Comparison of ENCODE assay signal across 1 cellular context in the genomic region with DNA sequence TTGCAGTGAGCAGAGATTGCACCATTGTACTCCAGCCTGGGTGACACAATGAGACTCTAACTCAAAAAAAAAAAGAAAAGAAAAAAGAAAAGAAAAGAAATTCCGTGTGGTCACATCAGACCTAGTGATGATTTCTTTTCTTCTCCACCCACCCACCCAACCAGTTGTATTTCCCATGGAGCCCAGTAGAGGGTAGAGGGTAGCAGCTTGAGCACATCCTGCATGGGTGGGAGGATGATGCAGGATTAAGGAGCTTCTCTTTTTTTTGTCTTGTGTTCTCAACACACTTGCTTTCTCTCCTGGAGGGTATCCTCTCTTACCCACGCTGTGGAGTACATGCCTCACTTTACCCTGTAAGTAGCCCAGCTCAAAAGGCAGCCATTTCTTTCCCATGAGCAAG.
TF ChIP-seq lines count a peak whose summit lies in the region.

No MANE protein-coding gene starts in this region.

TF ChIP-seq in WTC11, 78 proteins besides CTCF, POLR2A, EP300 and RAD21:
- TF ChIP-seq, protein P1, sequence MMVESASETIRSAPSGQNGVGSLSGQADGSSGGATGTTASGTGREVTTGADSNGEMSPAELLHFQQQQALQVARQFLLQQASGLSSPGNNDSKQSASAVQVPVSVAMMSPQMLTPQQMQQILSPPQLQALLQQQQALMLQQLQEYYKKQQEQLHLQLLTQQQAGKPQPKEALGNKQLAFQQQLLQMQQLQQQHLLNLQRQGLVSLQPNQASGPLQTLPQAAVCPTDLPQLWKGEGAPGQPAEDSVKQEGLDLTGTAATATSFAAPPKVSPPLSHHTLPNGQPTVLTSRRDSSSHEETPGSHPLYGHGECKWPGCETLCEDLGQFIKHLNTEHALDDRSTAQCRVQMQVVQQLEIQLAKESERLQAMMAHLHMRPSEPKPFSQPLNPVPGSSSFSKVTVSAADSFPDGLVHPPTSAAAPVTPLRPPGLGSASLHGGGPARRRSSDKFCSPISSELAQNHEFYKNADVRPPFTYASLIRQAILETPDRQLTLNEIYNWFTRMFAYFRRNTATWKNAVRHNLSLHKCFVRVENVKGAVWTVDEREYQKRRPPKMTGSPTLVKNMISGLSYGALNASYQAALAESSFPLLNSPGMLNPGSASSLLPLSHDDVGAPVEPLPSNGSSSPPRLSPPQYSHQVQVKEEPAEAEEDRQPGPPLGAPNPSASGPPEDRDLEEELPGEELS (CRISPR knock-in tag; IDR thresholded peaks at IDR 0.05) = no peak
- TF ChIP-seq, protein P2, sequence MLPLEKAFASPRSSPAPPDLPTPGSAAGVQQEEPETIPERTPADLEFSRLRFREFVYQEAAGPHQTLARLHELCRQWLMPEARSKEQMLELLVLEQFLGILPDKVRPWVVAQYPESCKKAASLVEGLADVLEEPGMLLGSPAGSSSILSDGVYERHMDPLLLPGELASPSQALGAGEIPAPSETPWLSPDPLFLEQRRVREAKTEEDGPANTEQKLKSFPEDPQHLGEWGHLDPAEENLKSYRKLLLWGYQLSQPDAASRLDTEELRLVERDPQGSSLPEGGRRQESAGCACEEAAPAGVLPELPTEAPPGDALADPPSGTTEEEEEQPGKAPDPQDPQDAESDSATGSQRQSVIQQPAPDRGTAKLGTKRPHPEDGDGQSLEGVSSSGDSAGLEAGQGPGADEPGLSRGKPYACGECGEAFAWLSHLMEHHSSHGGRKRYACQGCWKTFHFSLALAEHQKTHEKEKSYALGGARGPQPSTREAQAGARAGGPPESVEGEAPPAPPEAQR (CRISPR knock-in tag; IDR thresholded peaks at IDR 0.05) = no peak
- no peak for TF ChIP-seq SMAD3 (CRISPR knock-in tag; IDR thresholded peaks at IDR 0.05; ENCODE audit: borderline replicate concordance)
- TF ChIP-seq, protein P3, sequence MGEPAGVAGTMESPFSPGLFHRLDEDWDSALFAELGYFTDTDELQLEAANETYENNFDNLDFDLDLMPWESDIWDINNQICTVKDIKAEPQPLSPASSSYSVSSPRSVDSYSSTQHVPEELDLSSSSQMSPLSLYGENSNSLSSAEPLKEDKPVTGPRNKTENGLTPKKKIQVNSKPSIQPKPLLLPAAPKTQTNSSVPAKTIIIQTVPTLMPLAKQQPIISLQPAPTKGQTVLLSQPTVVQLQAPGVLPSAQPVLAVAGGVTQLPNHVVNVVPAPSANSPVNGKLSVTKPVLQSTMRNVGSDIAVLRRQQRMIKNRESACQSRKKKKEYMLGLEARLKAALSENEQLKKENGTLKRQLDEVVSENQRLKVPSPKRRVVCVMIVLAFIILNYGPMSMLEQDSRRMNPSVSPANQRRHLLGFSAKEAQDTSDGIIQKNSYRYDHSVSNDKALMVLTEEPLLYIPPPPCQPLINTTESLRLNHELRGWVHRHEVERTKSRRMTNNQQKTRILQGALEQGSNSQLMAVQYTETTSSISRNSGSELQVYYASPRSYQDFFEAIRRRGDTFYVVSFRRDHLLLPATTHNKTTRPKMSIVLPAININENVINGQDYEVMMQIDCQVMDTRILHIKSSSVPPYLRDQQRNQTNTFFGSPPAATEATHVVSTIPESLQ (CRISPR knock-in tag; IDR thresholded peaks at IDR 0.05) = no peak
- TF ChIP-seq, protein P4, sequence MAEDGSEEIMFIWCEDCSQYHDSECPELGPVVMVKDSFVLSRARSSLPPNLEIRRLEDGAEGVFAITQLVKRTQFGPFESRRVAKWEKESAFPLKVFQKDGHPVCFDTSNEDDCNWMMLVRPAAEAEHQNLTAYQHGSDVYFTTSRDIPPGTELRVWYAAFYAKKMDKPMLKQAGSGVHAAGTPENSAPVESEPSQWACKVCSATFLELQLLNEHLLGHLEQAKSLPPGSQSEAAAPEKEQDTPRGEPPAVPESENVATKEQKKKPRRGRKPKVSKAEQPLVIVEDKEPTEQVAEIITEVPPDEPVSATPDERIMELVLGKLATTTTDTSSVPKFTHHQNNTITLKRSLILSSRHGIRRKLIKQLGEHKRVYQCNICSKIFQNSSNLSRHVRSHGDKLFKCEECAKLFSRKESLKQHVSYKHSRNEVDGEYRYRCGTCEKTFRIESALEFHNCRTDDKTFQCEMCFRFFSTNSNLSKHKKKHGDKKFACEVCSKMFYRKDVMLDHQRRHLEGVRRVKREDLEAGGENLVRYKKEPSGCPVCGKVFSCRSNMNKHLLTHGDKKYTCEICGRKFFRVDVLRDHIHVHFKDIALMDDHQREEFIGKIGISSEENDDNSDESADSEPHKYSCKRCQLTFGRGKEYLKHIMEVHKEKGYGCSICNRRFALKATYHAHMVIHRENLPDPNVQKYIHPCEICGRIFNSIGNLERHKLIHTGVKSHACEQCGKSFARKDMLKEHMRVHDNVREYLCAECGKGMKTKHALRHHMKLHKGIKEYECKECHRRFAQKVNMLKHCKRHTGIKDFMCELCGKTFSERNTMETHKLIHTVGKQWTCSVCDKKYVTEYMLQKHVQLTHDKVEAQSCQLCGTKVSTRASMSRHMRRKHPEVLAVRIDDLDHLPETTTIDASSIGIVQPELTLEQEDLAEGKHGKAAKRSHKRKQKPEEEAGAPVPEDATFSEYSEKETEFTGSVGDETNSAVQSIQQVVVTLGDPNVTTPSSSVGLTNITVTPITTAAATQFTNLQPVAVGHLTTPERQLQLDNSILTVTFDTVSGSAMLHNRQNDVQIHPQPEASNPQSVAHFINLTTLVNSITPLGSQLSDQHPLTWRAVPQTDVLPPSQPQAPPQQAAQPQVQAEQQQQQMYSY (CRISPR knock-in tag; IDR thresholded peaks at IDR 0.05) = no peak
- TF ChIP-seq, protein P5, sequence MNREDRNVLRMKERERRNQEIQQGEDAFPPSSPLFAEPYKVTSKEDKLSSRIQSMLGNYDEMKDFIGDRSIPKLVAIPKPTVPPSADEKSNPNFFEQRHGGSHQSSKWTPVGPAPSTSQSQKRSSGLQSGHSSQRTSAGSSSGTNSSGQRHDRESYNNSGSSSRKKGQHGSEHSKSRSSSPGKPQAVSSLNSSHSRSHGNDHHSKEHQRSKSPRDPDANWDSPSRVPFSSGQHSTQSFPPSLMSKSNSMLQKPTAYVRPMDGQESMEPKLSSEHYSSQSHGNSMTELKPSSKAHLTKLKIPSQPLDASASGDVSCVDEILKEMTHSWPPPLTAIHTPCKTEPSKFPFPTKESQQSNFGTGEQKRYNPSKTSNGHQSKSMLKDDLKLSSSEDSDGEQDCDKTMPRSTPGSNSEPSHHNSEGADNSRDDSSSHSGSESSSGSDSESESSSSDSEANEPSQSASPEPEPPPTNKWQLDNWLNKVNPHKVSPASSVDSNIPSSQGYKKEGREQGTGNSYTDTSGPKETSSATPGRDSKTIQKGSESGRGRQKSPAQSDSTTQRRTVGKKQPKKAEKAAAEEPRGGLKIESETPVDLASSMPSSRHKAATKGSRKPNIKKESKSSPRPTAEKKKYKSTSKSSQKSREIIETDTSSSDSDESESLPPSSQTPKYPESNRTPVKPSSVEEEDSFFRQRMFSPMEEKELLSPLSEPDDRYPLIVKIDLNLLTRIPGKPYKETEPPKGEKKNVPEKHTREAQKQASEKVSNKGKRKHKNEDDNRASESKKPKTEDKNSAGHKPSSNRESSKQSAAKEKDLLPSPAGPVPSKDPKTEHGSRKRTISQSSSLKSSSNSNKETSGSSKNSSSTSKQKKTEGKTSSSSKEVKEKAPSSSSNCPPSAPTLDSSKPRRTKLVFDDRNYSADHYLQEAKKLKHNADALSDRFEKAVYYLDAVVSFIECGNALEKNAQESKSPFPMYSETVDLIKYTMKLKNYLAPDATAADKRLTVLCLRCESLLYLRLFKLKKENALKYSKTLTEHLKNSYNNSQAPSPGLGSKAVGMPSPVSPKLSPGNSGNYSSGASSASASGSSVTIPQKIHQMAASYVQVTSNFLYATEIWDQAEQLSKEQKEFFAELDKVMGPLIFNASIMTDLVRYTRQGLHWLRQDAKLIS (CRISPR knock-in tag; IDR thresholded peaks at IDR 0.05; ENCODE audit: borderline replicate concordance) = no peak
- TF ChIP-seq FOXJ3 (CRISPR knock-in tag; IDR thresholded peaks at IDR 0.05; ENCODE audit: borderline replicate concordance) = no peak
